1 cellular context compared by ENCODE assay signal in genomic region chr16:85265161-85265784, GRCh38.
TF ChIP-seq lines count a peak whose summit lies in the region.

No MANE protein-coding gene starts in this region.

TF ChIP-seq in K562, 482 proteins besides CTCF, POLR2A, EP300 and RAD21 (continued from another document):
- TF ChIP-seq ZBTB33 (CRISPR knock-in tag; IDR thresholded peaks at IDR 0.05) (peak; percentile 98), ZFP36 (IDR thresholded peaks at IDR 0.05; ENCODE audit: low read depth, low read length, partially characterized antibody) (peak; percentile 93), MTA1 (IDR thresholded peaks at IDR 0.05; ENCODE audit: borderline replicate concordance) (no peak), SMAD3 (CRISPR knock-in tag; conservative IDR thresholded peaks at IDR 0.05) (no peak)
TF ChIP-seq in K562: peak in this region for 2.
